23 cellular contexts compared by ENCODE assay signal in genomic region chr5:125465703-125466102, GRCh38.
"Had no signal": no experiment of that assay in that cellular context is flagged by ENCODE, and none has a peak within 500 bp of the region (broad histone marks: within the 10 kb centered on the region; RNA-seq: fewer than 3 reads in every experiment).

No MANE protein-coding gene starts in this region.

- H3K9me3 ChIP-seq: breast epithelium had no signal

- H3K36me3 Mint-ChIP-seq: activated naive CD8-positive, alpha-beta T cell treated with anti-CD3 and anti-CD28 coated beads, Interleukin-2, amount 10 ng/mL, durations not matched to agents 7 days and 5 days had no signal

- H3K27me3 ChIP-seq: adrenal gland, breast epithelium had no signal

- DNase-seq: activated CD4-positive, alpha-beta T cell treated with anti-CD3 and anti-CD28 coated beads for 4 hours; activated CD8-positive, alpha-beta memory T cell treated with anti-CD3 and anti-CD28 coated beads, Interleukin-2, amount 50 U/mL, for 4 hours; activated CD8-positive, alpha-beta T cell treated with anti-CD3 and anti-CD28 coated beads for 36 hours; activated naive CD4-positive, alpha-beta T cell treated with anti-CD3 and anti-CD28 coated beads, Interleukin-2, amount 50 U/mL, for 16 hours; activated naive CD8-positive, alpha-beta T cell treated with anti-CD3 and anti-CD28 coated beads, Interleukin-2, amount 10 ng/mL, durations not matched to agents 7 days and 5 days; activated T-cell treated with anti-CD3 and anti-CD28 coated beads, Interleukin-2, amount 50 U/mL, for 72 hours; adrenal gland; anterior cingulate cortex; caudate nucleus; Kasumi-1; KBM-7; NCI-H1048; NCI-H146; NCI-H187 treated with DMSO at 0.1 percent for 48 hours; NCI-H2171; NCI-H2227 treated with DMSO at 0.1 percent for 48 hours; NCI-H526; NCI-H774; PC-9; T-helper 1 cell; WERI-Rb-1 had no signal

- H3K27me3 Mint-ChIP-seq: activated CD8-positive, alpha-beta T cell treated with anti-CD3 and anti-CD28 coated beads for 36 hours; activated naive CD8-positive, alpha-beta T cell treated with anti-CD3 and anti-CD28 coated beads, Interleukin-2, amount 10 ng/mL, durations not matched to agents 7 days and 5 days had no signal

- H3K4me1 Mint-ChIP-seq: activated naive CD8-positive, alpha-beta T cell treated with anti-CD3 and anti-CD28 coated beads, Interleukin-2, amount 10 ng/mL, durations not matched to agents 7 days and 5 days had no signal

- H3K36me3 ChIP-seq: adrenal gland, breast epithelium, WERI-Rb-1 had no signal

- H3K4me2 ChIP-seq: PC-9 had no signal

- H3K27ac Mint-ChIP-seq: activated CD8-positive, alpha-beta T cell treated with anti-CD3 and anti-CD28 coated beads for 36 hours; activated naive CD8-positive, alpha-beta T cell treated with anti-CD3 and anti-CD28 coated beads, Interleukin-2, amount 10 ng/mL, durations not matched to agents 7 days and 5 days; activated T-cell treated with anti-CD3 and anti-CD28 coated beads, Interleukin-2, amount 50 U/mL, for 72 hours had no signal

- H3K4me3 Mint-ChIP-seq: activated CD8-positive, alpha-beta T cell treated with anti-CD3 and anti-CD28 coated beads for 36 hours; activated naive CD8-positive, alpha-beta T cell treated with anti-CD3 and anti-CD28 coated beads, Interleukin-2, amount 10 ng/mL, durations not matched to agents 7 days and 5 days; activated T-cell treated with anti-CD3 and anti-CD28 coated beads, Interleukin-2, amount 50 U/mL, for 72 hours had no signal

- H2AFZ ChIP-seq: PC-9 had no signal

- H3K4me3 ChIP-seq: adrenal gland, breast epithelium, PC-9, SK-N-MC had no signal

- ATAC-seq: activated CD8-positive, alpha-beta T cell treated with anti-CD3 and anti-CD28 coated beads for 36 hours; activated T-cell treated with anti-CD3 and anti-CD28 coated beads, Interleukin-2, amount 50 U/mL, for 72 hours had no signal

- H3K4me1 ChIP-seq: breast epithelium had no signal

- H3K9me3 Mint-ChIP-seq: activated CD8-positive, alpha-beta T cell treated with anti-CD3 and anti-CD28 coated beads for 36 hours had no signal

- H3K27ac ChIP-seq: adrenal gland, breast epithelium, PC-9, SK-N-MC, WERI-Rb-1 had no signal
